In the genomic region with DNA sequence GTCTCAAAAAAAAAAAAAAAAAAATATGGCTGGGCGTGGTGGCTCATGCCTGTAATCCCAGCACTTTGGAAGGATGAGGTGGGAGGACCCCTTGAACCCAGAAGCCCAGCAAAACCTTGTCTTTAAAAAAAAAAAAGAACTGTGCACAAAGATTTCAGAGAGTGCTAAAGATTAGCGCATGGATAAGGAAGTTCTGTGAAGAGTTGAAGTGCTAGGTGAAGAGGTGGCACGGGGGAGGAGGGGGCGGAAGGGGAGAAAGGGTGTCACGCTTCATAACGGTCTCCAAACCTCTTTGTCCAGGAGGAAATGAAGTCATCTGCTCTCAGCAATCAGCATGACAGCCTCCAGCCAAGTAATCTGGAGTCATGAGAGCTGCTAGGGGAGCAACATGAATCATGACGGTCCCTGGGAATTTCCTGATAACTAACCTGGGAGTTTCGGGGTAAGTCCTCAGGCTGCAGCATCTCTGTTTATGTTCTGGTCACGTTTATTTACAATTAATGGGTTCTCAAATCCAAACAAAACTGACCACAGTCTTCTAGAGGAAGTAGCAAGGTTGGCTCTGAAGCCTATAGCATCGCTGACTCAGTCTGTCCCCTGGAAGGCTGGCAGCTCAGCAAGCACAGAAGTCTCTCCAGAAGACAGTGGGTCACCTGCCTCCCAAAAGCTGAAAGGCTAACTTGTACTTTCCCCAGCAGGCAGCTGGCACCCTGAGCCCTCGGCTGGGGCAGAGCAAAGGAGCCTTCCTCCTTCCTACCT, we compare ENCODE assay signal across 8 cellular contexts. TPM values are rescaled to one million over a fixed set of nuclear protein-coding genes. Genes with fewer than 3 reads are reported as not detected.
DNase-seq lines count a peak whose midpoint lies in the region; ATAC-seq and TF ChIP-seq lines count a peak whose summit lies in the region.

No MANE protein-coding gene starts in this region.

- H3K4me1 ChIP-seq in lung (ENCODE audit: control insufficient read depth in 2 of 2, insufficient read depth in 2 of 2, low read length in 2 of 2) (peaks cover 0 to 15% of the 10 kb centered on the region in 2 donors), subcutaneous abdominal adipose tissue (ENCODE audit: control insufficient read depth in 5 of 5, insufficient read depth in 5 of 5, low read length in 5 of 5) (peaks cover 27 to 86% (median 68%) of the 10 kb centered on the region in 5 donors), testis (peaks cover 16% of the 10 kb centered on the region)

- no peak overlapping the region for H3K4me3 ChIP-seq in lung
- H3K4me3 ChIP-seq in subcutaneous abdominal adipose tissue (ENCODE audit: low read depth in 1 of 5, low read length in 5 of 5), result no peak overlapping the region
- no peak overlapping the region for H3K4me3 ChIP-seq in testis

- WGBS in lung, 2 donors, result 10 to 15% methylated on average over 11 of the region's 11 CpGs
- WGBS in testis, 2 donors, result 72 to 74% methylated on average over 10 to 11 of the region's 11 CpGs

- H3K27ac ChIP-seq in lung (ENCODE audit: low read depth in 1 of 2, low read length in 1 of 2) (peak overlapping the region; percentile 21 to 87), subcutaneous abdominal adipose tissue (ENCODE audit: low read depth, low read length) (peak overlapping the region; percentile 74), testis (no peak overlapping the region)

- no peak for TF ChIP-seq POLR2A in testis (IDR thresholded peaks at IDR 0.05)

- intact Hi-C loops in testis (cut with DNase I; ENCODE audit: low total_unique reads), result no loop called here

- ATAC-seq in HG03135 (IDR thresholded peaks at IDR 0.05; ENCODE audit: unreplicated experiment), result peak; percentile 57
- peak; percentile 4; the same call in 2 of the 3 replicates for ATAC-seq in SK-N-SH treated with all-trans-retinoic acid at 6 μM for 48 hours
- no peak for ATAC-seq in lung (ENCODE audit: insufficient read depth, low FRiP score)

- H3K9me3 ChIP-seq in lung (ENCODE audit: control insufficient read depth in 2 of 2, insufficient read depth in 1 of 2, low read length in 1 of 2) (no peaks in the 10 kb centered on the region), subcutaneous abdominal adipose tissue (ENCODE audit: control insufficient read depth in 5 of 5, low read length in 5 of 5) (no peaks in the 10 kb centered on the region), testis (no peaks in the 10 kb centered on the region)

- H3K27me3 ChIP-seq in lung (ENCODE audit: control insufficient read depth, insufficient read depth) (no peaks in the 10 kb centered on the region), subcutaneous abdominal adipose tissue (ENCODE audit: control insufficient read depth in 5 of 5, insufficient read depth in 4 of 5, low read length in 5 of 5) (peaks cover 0 to 21% (median 4%) of the 10 kb centered on the region in 5 donors), testis (no peaks in the 10 kb centered on the region)

- DNase-seq in GM13976 (ENCODE audit: low spot score) (peak; percentile 73), astrocyte of the hippocampus (ENCODE audit: low read depth, low spot score) (peak; percentile 91), lung (ENCODE audit: low spot score) (peak; percentile 49), testis (no peak), NCI-H2107 (lab: John Stamatoyannopoulos, UW) (no peak)

- no peak for TF ChIP-seq CTCF in GM13976 (IDR thresholded peaks at IDR 0.05; ENCODE audit: borderline replicate concordance, control extremely low read depth, extremely low read depth, insufficient read depth, missing control alignments)
- no peak for TF ChIP-seq CTCF in lung (IDR thresholded peaks at IDR 0.05; ENCODE audit: control extremely low read depth, extremely low read depth)
- TF ChIP-seq CTCF in testis (IDR thresholded peaks at IDR 0.05), result no peak

- H3K36me3 ChIP-seq in lung (ENCODE audit: control insufficient read depth in 2 of 2, insufficient read depth in 2 of 2, low read length in 2 of 2), result peaks cover 0 to 3% of the 10 kb centered on the region in 2 donors
- peaks cover 0 to 13% (median 10%) of the 10 kb centered on the region in 5 donors for H3K36me3 ChIP-seq in subcutaneous abdominal adipose tissue (ENCODE audit: control insufficient read depth in 5 of 5, insufficient read depth in 5 of 5, low read length in 5 of 5)
- no peaks in the 10 kb centered on the region for H3K36me3 ChIP-seq in testis (ENCODE audit: low read depth, missing control alignments)

- in situ Hi-C loops in GM13976 (cut with MboI; ENCODE audit: low sequenced_read_pairs, unreplicated experiment), result no loop called here

- H3K9ac ChIP-seq in subcutaneous abdominal adipose tissue (ENCODE audit: low read length in 5 of 5), result peak overlapping the region in 1 of 5 donors; percentile 26

TF ChIP-seq in SK-N-SH treated with all-trans-retinoic acid at 6 μM for 48 hours, 23 proteins besides CTCF, POLR2A, EP300 and RAD21:
- TF ChIP-seq ZNF8 (CRISPR knock-in tag; IDR thresholded peaks at IDR 0.05), result no peak
- no peak for TF ChIP-seq ESRRG (CRISPR knock-in tag; IDR thresholded peaks at IDR 0.05)
- TF ChIP-seq OSR1 (CRISPR knock-in tag; IDR thresholded peaks at IDR 0.05), result no peak
- TF ChIP-seq ZC3H10 (CRISPR knock-in tag; IDR thresholded peaks at IDR 0.05), result no peak

RNA-seq across cellular contexts. Expression of gene PLAU, which starts 1.9 kb away (rescaled TPM):
- total RNA-seq in lung, result 10 to 100 TPM; 13.5 to 23.0 TPM
- polyA plus RNA-seq in lung, result 10 to 100 TPM; 11.6 to 36.7 TPM
- 1 to 10 TPM in 1 of 2 donors, under 1 TPM in 1; 0.87 to 1.7 TPM for total RNA-seq in testis
- polyA plus RNA-seq in testis (ENCODE audit: insufficient read depth, low read depth, low replicate concordance), result 13.6 TPM

RNA-seq across cellular contexts. Expression of gene CAMK2G, which starts 34.7 kb away (rescaled TPM):
- total RNA-seq in lung (10 to 100 TPM; 38.6 to 41.1 TPM), testis (10 to 100 TPM; 25.4 to 29.7 TPM)
- polyA plus RNA-seq in lung (10 to 100 TPM; 15.8 to 19.4 TPM), testis (ENCODE audit: insufficient read depth, low read depth, low replicate concordance) (16.5 TPM)

Comparison
In these comparisons a context has a peak if more than half of its experiments do, and no peak if none do; other contexts are left out.
1. DNase-seq: peak in GM13976 (single experiment), astrocyte of the hippocampus (single experiment) and lung (single experiment); none in testis (single experiment) and NCI-H2107 (single experiment).
2. H3K27ac ChIP-seq: peak in lung (2 of 2) and subcutaneous abdominal adipose tissue (single experiment); none in testis (0 of 2).
3. RNA of gene PLAU, which starts 1.9 kb away (total RNA-seq): 13.5 to 23.0 TPM in lung; 0.87 to 1.7 TPM in testis; every median in the first group is over 4 times any median in the second.